In genomic region chr7:102478314-102479206, GRCh38 we compare ENCODE assay signal across 8 cellular contexts. TPM values are rescaled to one million over a fixed set of nuclear protein-coding genes. Genes with fewer than 3 reads are reported as not detected.
DNase-seq lines count a peak whose midpoint lies in the region; ATAC-seq and TF ChIP-seq lines count a peak whose summit lies in the region.
"Not testable (repeated sequence)": the region's sequence is repeated elsewhere in the genome, so short reads cannot be mapped to it uniquely, and the experiment has no call there.

Gene POLR2J (minus strand): TSS chr7:102478922. CDS start chr7:102478860, 62 bp downstream.

- H3K4me1 Mint-ChIP-seq in natural killer cell, result not testable (repeated sequence)

- H3K9me3 ChIP-seq in SK-N-MC (ENCODE audit: low read depth, low read length), result not testable (repeated sequence)

- H3K4me3 ChIP-seq in SK-N-MC (peak within 1 kb of the TSS; percentile 71), fibroblast of pulmonary artery (replicated peaks; ENCODE audit: low read depth, low read length) (peak within 1 kb of the TSS; percentile 46)

- TF ChIP-seq CTCF in fibroblast of pulmonary artery (IDR thresholded peaks at IDR 0.05; ENCODE audit: low read length, missing control alignments), result not testable (repeated sequence)
- peak; percentile 37 for TF ChIP-seq CTCF in natural killer cell (IDR thresholded peaks at IDR 0.05)

- intact Hi-C loops in natural killer cell (cut with micrococcal nuclease), result not testable (repeated sequence)

- H3K4me3 Mint-ChIP-seq in natural killer cell, result peak within 1 kb of the TSS; percentile 89

- H3K36me3 Mint-ChIP-seq in natural killer cell, result not testable (repeated sequence)

- H3K9me3 Mint-ChIP-seq in natural killer cell, result not testable (repeated sequence)

- peak within 1 kb of the TSS; percentile 57 for H3K9ac ChIP-seq in SK-N-MC (ENCODE audit: insufficient read length)

- DNase-seq in CD1c-positive myeloid dendritic cell (ENCODE audit: extremely low spot score) (peak; percentile 88), SK-N-MC (ENCODE audit: low read depth, low spot score) (peak; percentile 22), fibroblast of pulmonary artery (ENCODE audit: low read depth) (peak; percentile 53), natural killer cell (peak; percentile 98)
- peak; percentile 96 for DNase-seq in activated effector memory CD4-positive, alpha-beta T cell treated with anti-CD3 and anti-CD28 coated beads, Interleukin-2, amount 50 U/mL, for 16 hours
- peak; percentile 98 for DNase-seq in stimulated activated CD8-positive, alpha-beta memory T cell treated with anti-CD3 and anti-CD28 coated beads, Interleukin-12 subunit alpha, Interleukin-12 subunit beta, amount 100 ng/mL, for 4 hours (ENCODE audit: low read depth)

- not testable (repeated sequence) for H3K27ac ChIP-seq in SK-N-MC

- H3K27ac Mint-ChIP-seq in natural killer cell, result peak within 1 kb of the TSS; percentile 74 to 79

- not testable (repeated sequence) for H3K27me3 Mint-ChIP-seq in natural killer cell (ENCODE audit: low read depth in 2 of 2)

- not testable (repeated sequence) for H3K36me3 ChIP-seq in SK-N-MC (ENCODE audit: insufficient read depth, low read length)

- ATAC-seq in GM19467 (IDR thresholded peaks at IDR 0.05; ENCODE audit: unreplicated experiment), result peak; percentile 82
- ATAC-seq in HG03175 (IDR thresholded peaks at IDR 0.05; ENCODE audit: unreplicated experiment), result peak; percentile 83
- ATAC-seq in natural killer cell, result peak; percentile 87 to 94 (median 89)

RNA-seq across cellular contexts. Expression of gene POLR2J, which starts in this region (rescaled TPM):
- total RNA-seq in natural killer cell, result 10 to 100 TPM; 35.3 to 44.5 (median 44.5) TPM

Comparison
In these comparisons a context has a peak if more than half of its experiments do, and no peak if none do; other contexts are left out.
1. DNase-seq: peak in every context shown above with its lines; median percentile 98 in natural killer cell; 98 in stimulated activated CD8-positive, alpha-beta memory T cell treated with anti-CD3 and anti-CD28 coated beads, Interleukin-12 subunit alpha, Interleukin-12 subunit beta, amount 100 ng/mL, for 4 hours; 96 in activated effector memory CD4-positive, alpha-beta T cell treated with anti-CD3 and anti-CD28 coated beads, Interleukin-2, amount 50 U/mL, for 16 hours; 88 in CD1c-positive myeloid dendritic cell; 53 in fibroblast of pulmonary artery; 22 in SK-N-MC.